Comparison of ENCODE assay signal across 20 cellular contexts in genomic region chr6:134061440-134061839, GRCh38. TPM values are rescaled to one million over a fixed set of nuclear protein-coding genes. Genes with fewer than 3 reads are reported as not detected.
"Had no signal": no experiment of that assay in that cellular context is flagged by ENCODE, and none has a peak within 500 bp of the region (broad histone marks: within the 10 kb centered on the region; RNA-seq: fewer than 3 reads in every experiment).

No MANE protein-coding gene starts in this region.

- ATAC-seq: activated CD8-positive, alpha-beta T cell treated with anti-CD3 and anti-CD28 coated beads for 36 hours; body of pancreas; effector memory CD8-positive, alpha-beta T cell; left lobe of liver; mucosa of descending colon; sciatic nerve; stimulated activated naive CD8-positive, alpha-beta T cell treated with anti-CD3 and anti-CD28 coated beads, Interleukin-15, amount 100 ng/mL, for 72 hours had no signal

- DNase-seq: activated CD4-positive, alpha-beta T cell treated with anti-CD3 and anti-CD28 coated beads, Interleukin-2, amount 10 ng/mL, durations not matched to agents 24 days and 14 days; activated CD8-positive, alpha-beta T cell treated with anti-CD3 and anti-CD28 coated beads for 36 hours; activated naive CD4-positive, alpha-beta T cell treated with anti-CD3 and anti-CD28 coated beads for 36 hours; activated T-cell treated with anti-CD3 and anti-CD28 coated beads, Interleukin-2, amount 50 U/mL, for 1 hour; body of pancreas; caudate nucleus; effector memory CD8-positive, alpha-beta T cell; foreskin fibroblast; mammary epithelial cell; mucosa of descending colon; naive B cell; ovary; stimulated activated CD4-positive, alpha-beta T cell treated with anti-CD3 and anti-CD28 coated beads, Interleukin-4, amount 100 ng/mL, for 1 hour; stimulated activated naive CD8-positive, alpha-beta T cell treated with anti-CD3 and anti-CD28 coated beads, Interleukin-15, amount 100 ng/mL, for 72 hours; T1000 had no signal

- H3K4me1 Mint-ChIP-seq: activated CD4-positive, alpha-beta T cell treated with anti-CD3 and anti-CD28 coated beads, Interleukin-2, amount 10 ng/mL, durations not matched to agents 24 days and 14 days; naive B cell; stimulated activated naive CD8-positive, alpha-beta T cell treated with anti-CD3 and anti-CD28 coated beads, Interleukin-15, amount 100 ng/mL, for 72 hours had no signal

- H3K27ac Mint-ChIP-seq: activated CD4-positive, alpha-beta T cell treated with anti-CD3 and anti-CD28 coated beads, Interleukin-2, amount 10 ng/mL, durations not matched to agents 24 days and 14 days; activated CD8-positive, alpha-beta T cell treated with anti-CD3 and anti-CD28 coated beads for 36 hours; activated naive CD4-positive, alpha-beta T cell treated with anti-CD3 and anti-CD28 coated beads for 36 hours; activated T-helper 2 cell treated with anti-CD3 and anti-CD28 coated beads, Interferon-gamma antibody, Interleukin-2, Interleukin-4, amounts not matched to agents 10 μg/mL and 5 μg/mL and 100 μg/mL, durations not matched to agents 14 hours and 24 hours and 36 hours; effector memory CD8-positive, alpha-beta T cell; stimulated activated naive CD8-positive, alpha-beta T cell treated with anti-CD3 and anti-CD28 coated beads, Interleukin-15, amount 100 ng/mL, for 72 hours had no signal

- H3K27me3 Mint-ChIP-seq: activated CD8-positive, alpha-beta T cell treated with anti-CD3 and anti-CD28 coated beads for 36 hours; naive B cell; stimulated activated naive CD8-positive, alpha-beta T cell treated with anti-CD3 and anti-CD28 coated beads, Interleukin-15, amount 100 ng/mL, for 72 hours had no signal

- H3K27ac ChIP-seq: body of pancreas, ovary had no signal

- H3K4me3 ChIP-seq: body of pancreas, mucosa of descending colon, ovary, smooth muscle cell had no signal

- H3K27me3 ChIP-seq: body of pancreas, ovary had no signal

- H3K9me3 Mint-ChIP-seq: activated CD4-positive, alpha-beta T cell treated with anti-CD3 and anti-CD28 coated beads, Interleukin-2, amount 10 ng/mL, durations not matched to agents 24 days and 14 days; activated CD8-positive, alpha-beta T cell treated with anti-CD3 and anti-CD28 coated beads for 36 hours; activated naive CD4-positive, alpha-beta T cell treated with anti-CD3 and anti-CD28 coated beads for 36 hours; activated T-helper 2 cell treated with anti-CD3 and anti-CD28 coated beads, Interferon-gamma antibody, Interleukin-2, Interleukin-4, amounts not matched to agents 10 μg/mL and 5 μg/mL and 100 μg/mL, durations not matched to agents 14 hours and 24 hours and 36 hours; effector memory CD8-positive, alpha-beta T cell; naive B cell; stimulated activated naive CD8-positive, alpha-beta T cell treated with anti-CD3 and anti-CD28 coated beads, Interleukin-15, amount 100 ng/mL, for 72 hours had no signal

- H3K9me3 ChIP-seq: body of pancreas, mucosa of descending colon, ovary had no signal

- H3K36me3 ChIP-seq: ovary had no signal

- H3K4me3 Mint-ChIP-seq: activated CD4-positive, alpha-beta T cell treated with anti-CD3 and anti-CD28 coated beads, Interleukin-2, amount 10 ng/mL, durations not matched to agents 24 days and 14 days; activated CD8-positive, alpha-beta T cell treated with anti-CD3 and anti-CD28 coated beads for 36 hours; activated naive CD4-positive, alpha-beta T cell treated with anti-CD3 and anti-CD28 coated beads for 36 hours; effector memory CD8-positive, alpha-beta T cell; naive B cell; neural crest cell; stimulated activated naive CD8-positive, alpha-beta T cell treated with anti-CD3 and anti-CD28 coated beads, Interleukin-15, amount 100 ng/mL, for 72 hours had no signal

RNA-seq across cellular contexts. Expression of gene SLC2A12, which starts 9.0 kb away (rescaled TPM):
- total RNA-seq: activated CD4-positive, alpha-beta T cell treated with anti-CD3 and anti-CD28 coated beads, Interleukin-2, amount 10 ng/mL, durations not matched to agents 24 days and 14 days; activated T-helper 2 cell treated with anti-CD3 and anti-CD28 coated beads, Interferon-gamma antibody, Interleukin-2, Interleukin-4, amounts not matched to agents 10 μg/mL and 5 μg/mL and 100 μg/mL, durations not matched to agents 14 hours and 24 hours and 36 hours had no signal
